Comparison of ENCODE assay signal across 1 cellular context in genomic region chr17:63621684-63622570, GRCh38.
A peak's percentile ranks its signal among the peaks of the same experiment; 100 is the strongest.
TF ChIP-seq lines count a peak whose summit lies in the region.

Gene MAP3K3, plus strand, starts transcription at chr17:63622417. Its CDS starts 343 bp downstream, at chr17:63622760.

TF ChIP-seq in HepG2, 621 proteins besides CTCF, POLR2A, EP300 and RAD21 (continued from another document and continues in another):
- TF ChIP-seq CAMTA2 (CRISPR knock-in tag; IDR thresholded peaks at IDR 0.05; ENCODE audit: borderline replicate concordance) (peak; percentile 77; the same call in 1 of the 2 replicates), NAIF1 (CRISPR knock-in tag; IDR thresholded peaks at IDR 0.05; ENCODE audit: borderline replicate concordance) (peak; percentile 87; the same call in 1 of the 2 replicates), KDM5A (IDR thresholded peaks at IDR 0.05; ENCODE audit: borderline replicate concordance, low read length) (no peak), FOXK1 (CRISPR knock-in tag; IDR thresholded peaks at IDR 0.05; ENCODE audit: borderline replicate concordance, low read depth) (0 out of 2 replicates have a peak, but pooled peaks have one; percentile 30), ZNF503 (CRISPR knock-in tag; IDR thresholded peaks at IDR 0.05) (0 out of 2 replicates have a peak, but pooled peaks have one; percentile 47), ZNF737 (CRISPR knock-in tag; IDR thresholded peaks at IDR 0.05; ENCODE audit: borderline replicate concordance) (no peak), ZNF678 (CRISPR knock-in tag; IDR thresholded peaks at IDR 0.05) (peak; percentile 67; the same call in 1 of the 2 replicates), HOMEZ (CRISPR knock-in tag; IDR thresholded peaks at IDR 0.05; ENCODE audit: low read depth) (peak; percentile 62; the same call in 1 of the 2 replicates), ZBTB1 (CRISPR knock-in tag; IDR thresholded peaks at IDR 0.05; ENCODE audit: borderline replicate concordance) (no peak), YY1 (IDR thresholded peaks at IDR 0.05; ENCODE audit: insufficient read depth, insufficient replicate concordance, low read depth, low read length) (peak; percentile 48), ZSCAN12 (CRISPR knock-in tag; IDR thresholded peaks at IDR 0.05) (peak; percentile 93; the same call in 1 of the 2 replicates), MXD4 (CRISPR knock-in tag; IDR thresholded peaks at IDR 0.05) (no peak; the same call in none of the 2 replicates), ARHGAP35 (CRISPR knock-in tag; IDR thresholded peaks at IDR 0.05; ENCODE audit: borderline replicate concordance) (peak; percentile 57; the same call in 1 of the 2 replicates), NRL (CRISPR knock-in tag; IDR thresholded peaks at IDR 0.05; ENCODE audit: borderline replicate concordance) (peak; percentile 71), MLLT10 (CRISPR knock-in tag; IDR thresholded peaks at IDR 0.05) (no peak), ZNF549 (CRISPR knock-in tag; IDR thresholded peaks at IDR 0.05) (no peak; the same call in 1 of the 2 replicates), GABPB1 (CRISPR knock-in tag; IDR thresholded peaks at IDR 0.05) (peak; percentile 81), ZNF337 (CRISPR knock-in tag; IDR thresholded peaks at IDR 0.05; ENCODE audit: borderline replicate concordance, low read depth) (peak; percentile 92), ZNF777 (CRISPR knock-in tag; IDR thresholded peaks at IDR 0.05) (no peak; the same call in 1 of the 2 replicates), ZNF570 (CRISPR knock-in tag; IDR thresholded peaks at IDR 0.05; ENCODE audit: borderline replicate concordance) (0 out of 2 replicates have a peak, but pooled peaks have one; percentile 71), ZNF142 (CRISPR knock-in tag; IDR thresholded peaks at IDR 0.05) (no peak), ZSCAN21 (CRISPR knock-in tag; IDR thresholded peaks at IDR 0.05; ENCODE audit: borderline replicate concordance) (0 out of 2 replicates have a peak, but pooled peaks have one; percentile 73), ARNT2 (CRISPR knock-in tag; IDR thresholded peaks at IDR 0.05; ENCODE audit: low read depth) (peak; percentile 87), ZNF230 (CRISPR knock-in tag; IDR thresholded peaks at IDR 0.05) (peak; percentile 92), ZSCAN20 (CRISPR knock-in tag; IDR thresholded peaks at IDR 0.05; ENCODE audit: borderline replicate concordance) (peak; percentile 91), ZNF782 (CRISPR knock-in tag; IDR thresholded peaks at IDR 0.05; ENCODE audit: borderline replicate concordance) (peak; percentile 97), ZNF761 (CRISPR knock-in tag; conservative IDR thresholded peaks at IDR 0.05) (0 out of 2 replicates have a peak, but pooled peaks have one; percentile 86), ZNF878 (CRISPR knock-in tag; IDR thresholded peaks at IDR 0.05) (0 out of 2 replicates have a peak, but pooled peaks have one; percentile 59), ZNF460 (CRISPR knock-in tag; IDR thresholded peaks at IDR 0.05; ENCODE audit: borderline replicate concordance) (no peak), HMG20B (CRISPR knock-in tag; conservative IDR thresholded peaks at IDR 0.05) (peak; percentile 59; the same call in 1 of the 2 replicates), PREB (CRISPR knock-in tag; IDR thresholded peaks at IDR 0.05) (no peak), ZNF576 (CRISPR knock-in tag; IDR thresholded peaks at IDR 0.05) (no peak), AGO1 (IDR thresholded peaks at IDR 0.05; ENCODE audit: low read depth, low read length, poor library complexity, severe bottlenecking) (no peak), ZNF263 (CRISPR knock-in tag; IDR thresholded peaks at IDR 0.05) (peak; percentile 46; the same call in 1 of the 2 replicates), BRCA1 (CRISPR knock-in tag; IDR thresholded peaks at IDR 0.05) (peak; percentile 46; the same call in 1 of the 2 replicates), CHD4 (IDR thresholded peaks at IDR 0.05; ENCODE audit: borderline replicate concordance, low read length) (no peak), NCOA2 (CRISPR knock-in tag; IDR thresholded peaks at IDR 0.05) (peak; percentile 18; the same call in 1 of the 2 replicates), ZBTB7A (CRISPR knock-in tag; IDR thresholded peaks at IDR 0.05) (no peak), ZNF24 (IDR thresholded peaks at IDR 0.05) (no peak), DR1 (CRISPR knock-in tag; IDR thresholded peaks at IDR 0.05) (peak; percentile 87; the same call in 1 of the 2 replicates), ZNF644 (CRISPR knock-in tag; IDR thresholded peaks at IDR 0.05; ENCODE audit: low read depth) (no peak), TEAD3 (CRISPR knock-in tag; optimal IDR thresholded peaks at IDR 0.05; ENCODE audit: borderline replicate concordance) (peak; percentile 89), MBD4 (IDR thresholded peaks at IDR 0.05; ENCODE audit: borderline replicate concordance, low read length) (no peak), KMT2B (CRISPR knock-in tag; IDR thresholded peaks at IDR 0.05) (peak; percentile 64), PRDM10 (CRISPR knock-in tag; IDR thresholded peaks at IDR 0.05; ENCODE audit: low read depth) (no peak), SIN3B (IDR thresholded peaks at IDR 0.05; ENCODE audit: low read length) (peak; percentile 40; the same call in 1 of the 2 replicates), ZNF232 (CRISPR knock-in tag; IDR thresholded peaks at IDR 0.05; ENCODE audit: borderline replicate concordance) (peak; percentile 90), ZXDC (CRISPR knock-in tag; IDR thresholded peaks at IDR 0.05) (no peak), SP2 (CRISPR knock-in tag; IDR thresholded peaks at IDR 0.05) (peak; percentile 98), FOXA3 (CRISPR knock-in tag; IDR thresholded peaks at IDR 0.05) (peak; percentile 62), ZNF136 (CRISPR knock-in tag; IDR thresholded peaks at IDR 0.05; ENCODE audit: low read depth) (no peak), ZNF7 (CRISPR knock-in tag; IDR thresholded peaks at IDR 0.05) (no peak)
